In the genomic region with DNA sequence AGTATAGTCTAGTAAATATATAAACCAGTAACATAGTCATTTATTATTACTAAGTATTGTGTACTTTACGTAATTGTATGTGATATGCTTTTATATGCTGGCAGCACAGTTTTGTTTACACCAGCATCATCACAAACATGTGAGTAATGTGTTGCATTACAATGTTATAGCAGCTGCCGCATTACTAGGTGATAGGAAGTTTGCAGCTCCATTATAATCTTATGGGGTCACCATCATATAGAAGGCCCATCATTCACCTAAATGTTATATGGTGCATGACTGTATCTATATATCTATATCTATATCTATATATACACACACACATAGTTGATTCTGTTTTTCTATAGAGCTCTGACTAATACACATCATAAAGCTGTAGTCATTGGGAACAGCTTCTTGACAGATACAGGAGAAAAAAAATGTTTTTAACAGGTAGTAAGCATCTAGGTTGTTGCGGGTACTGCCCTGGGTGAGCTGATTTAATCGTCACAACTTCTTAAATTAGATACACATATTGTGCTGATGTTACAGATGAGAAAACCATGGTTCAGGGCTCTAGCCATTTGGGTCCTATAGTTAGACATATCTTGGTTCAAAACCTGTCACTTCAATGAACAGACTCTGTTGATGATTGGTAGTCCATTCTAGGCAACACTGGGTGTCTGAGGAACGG, we compare ENCODE assay signal across 22 cellular contexts.
"Had no signal": no experiment of that assay in that cellular context is flagged by ENCODE, and none has a peak within 500 bp of the region (broad histone marks: within the 10 kb centered on the region; RNA-seq: fewer than 3 reads in every experiment).

No MANE protein-coding gene starts in this region.

- DNase-seq: activated B cell treated with CpG ODN at 0.5 μM for 24 hours; activated CD4-positive, alpha-beta memory T cell treated with anti-CD3 and anti-CD28 coated beads for 36 hours; activated CD4-positive, alpha-beta T cell treated with anti-CD3 and anti-CD28 coated beads for 4 hours; activated naive CD4-positive, alpha-beta T cell; activated naive CD8-positive, alpha-beta T cell treated with anti-CD3 and anti-CD28 coated beads for 36 hours; activated T-cell treated with anti-CD3 and anti-CD28 coated beads for 4 hours; foreskin melanocyte; hypothalamus; left lung; naive thymus-derived CD4-positive, alpha-beta T cell; ovary; psoas muscle; right cardiac atrium; stimulated activated CD4-positive, alpha-beta T cell treated with anti-CD3 and anti-CD28 coated beads, Interleukin-4, amount 100 ng/mL, for 1 hour; stimulated activated naive CD8-positive, alpha-beta T cell treated with anti-CD3 and anti-CD28 coated beads, Interleukin-15, amount 100 ng/mL, for 72 hours; transverse colon had no signal

- H3K4me3 ChIP-seq: coronary artery, left lung, ovary, psoas muscle, skin epidermis, suprapubic skin, transverse colon, vagina had no signal

- H3K27me3 Mint-ChIP-seq: activated B cell treated with CpG ODN at 0.5 μM for 24 hours; activated CD4-positive, alpha-beta memory T cell treated with anti-CD3 and anti-CD28 coated beads for 36 hours; activated naive CD8-positive, alpha-beta T cell treated with anti-CD3 and anti-CD28 coated beads for 36 hours; central memory CD8-positive, alpha-beta T cell; stimulated activated naive CD8-positive, alpha-beta T cell treated with anti-CD3 and anti-CD28 coated beads, Interleukin-15, amount 100 ng/mL, for 72 hours had no signal

- ATAC-seq: left lung; naive thymus-derived CD4-positive, alpha-beta T cell; psoas muscle; right cardiac atrium; stimulated activated naive CD8-positive, alpha-beta T cell treated with anti-CD3 and anti-CD28 coated beads, Interleukin-15, amount 100 ng/mL, for 72 hours had no signal

- H3K4me3 Mint-ChIP-seq: activated B cell treated with CpG ODN at 0.5 μM for 24 hours; activated CD4-positive, alpha-beta memory T cell treated with anti-CD3 and anti-CD28 coated beads for 36 hours; activated naive CD8-positive, alpha-beta T cell treated with anti-CD3 and anti-CD28 coated beads for 36 hours; activated T-helper 1 cell treated with anti-CD3 and anti-CD28 coated beads, Interleukin-12 subunit alpha, Interleukin-12 subunit beta, Interleukin-2, Interleukin-4 antibody, amounts not matched to agents 30 ng/mL and 10 ng/mL and 1 ng/mL, durations not matched to agents 14 hours and 24 hours and 36 hours; central memory CD8-positive, alpha-beta T cell; naive thymus-derived CD4-positive, alpha-beta T cell; stimulated activated naive CD8-positive, alpha-beta T cell treated with anti-CD3 and anti-CD28 coated beads, Interleukin-15, amount 100 ng/mL, for 72 hours had no signal

- H3K36me3 ChIP-seq: left lung, ovary, suprapubic skin, transverse colon, vagina had no signal

- H3K9me3 ChIP-seq: left lung, ovary, psoas muscle, suprapubic skin, transverse colon, vagina had no signal

- H3K36me3 Mint-ChIP-seq: activated CD4-positive, alpha-beta memory T cell treated with anti-CD3 and anti-CD28 coated beads for 36 hours; activated naive CD8-positive, alpha-beta T cell treated with anti-CD3 and anti-CD28 coated beads for 36 hours; naive thymus-derived CD4-positive, alpha-beta T cell had no signal

- H3K27me3 ChIP-seq: left lung, ovary, suprapubic skin, transverse colon, vagina had no signal

- H3K27ac Mint-ChIP-seq: activated B cell treated with CpG ODN at 0.5 μM for 24 hours; activated CD4-positive, alpha-beta memory T cell treated with anti-CD3 and anti-CD28 coated beads for 36 hours; activated naive CD8-positive, alpha-beta T cell treated with anti-CD3 and anti-CD28 coated beads for 36 hours; activated T-helper 1 cell treated with anti-CD3 and anti-CD28 coated beads, Interleukin-12 subunit alpha, Interleukin-12 subunit beta, Interleukin-2, Interleukin-4 antibody, amounts not matched to agents 30 ng/mL and 10 ng/mL and 1 ng/mL, durations not matched to agents 14 hours and 24 hours and 36 hours; naive thymus-derived CD4-positive, alpha-beta T cell; stimulated activated naive CD8-positive, alpha-beta T cell treated with anti-CD3 and anti-CD28 coated beads, Interleukin-15, amount 100 ng/mL, for 72 hours had no signal

- H3K27ac ChIP-seq: coronary artery, left lung, ovary, psoas muscle, skin epidermis, suprapubic skin, transverse colon, vagina had no signal

- H3K9me3 Mint-ChIP-seq: activated CD4-positive, alpha-beta memory T cell treated with anti-CD3 and anti-CD28 coated beads for 36 hours; activated naive CD8-positive, alpha-beta T cell treated with anti-CD3 and anti-CD28 coated beads for 36 hours; central memory CD8-positive, alpha-beta T cell; naive thymus-derived CD4-positive, alpha-beta T cell; stimulated activated naive CD8-positive, alpha-beta T cell treated with anti-CD3 and anti-CD28 coated beads, Interleukin-15, amount 100 ng/mL, for 72 hours had no signal

- H3K4me1 ChIP-seq: left lung, psoas muscle, suprapubic skin, transverse colon, vagina had no signal

- H3K4me1 Mint-ChIP-seq: activated B cell treated with CpG ODN at 0.5 μM for 24 hours; activated naive CD8-positive, alpha-beta T cell treated with anti-CD3 and anti-CD28 coated beads for 36 hours; central memory CD8-positive, alpha-beta T cell; stimulated activated naive CD8-positive, alpha-beta T cell treated with anti-CD3 and anti-CD28 coated beads, Interleukin-15, amount 100 ng/mL, for 72 hours had no signal
